1 cellular context compared by ENCODE assay signal in the genomic region with DNA sequence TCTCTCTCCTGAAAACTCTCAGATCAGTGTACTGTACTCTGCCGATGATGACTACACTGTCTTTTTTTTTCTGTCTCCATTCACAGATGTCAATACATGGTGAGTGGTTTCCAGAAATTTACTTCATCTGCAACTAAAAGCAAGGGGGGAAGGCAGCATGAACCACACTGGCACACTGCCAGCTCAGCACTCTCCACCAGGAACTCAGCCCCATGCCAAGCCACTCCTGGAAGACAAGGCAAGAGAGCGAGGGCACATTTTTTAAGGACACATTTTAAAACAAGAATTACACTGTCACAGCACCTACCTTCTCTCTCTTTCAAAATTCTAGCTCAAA.
TF ChIP-seq lines count a peak whose summit lies in the region.

No MANE protein-coding gene starts in this region.

TF ChIP-seq in IMR-90, 13 proteins besides CTCF, POLR2A, EP300 and RAD21 (continued from another document):
- TF ChIP-seq NFE2L2 (IDR thresholded peaks at IDR 0.05; ENCODE audit: low read depth, low read length) (no peak), USF2 (IDR thresholded peaks at IDR 0.05; ENCODE audit: low read depth, low read length) (no peak)
